1 cellular context compared by ENCODE assay signal in genomic region chr7:7751243-7752092, GRCh38.
A peak's percentile ranks its signal among the peaks of the same experiment; 100 is the strongest.
TF ChIP-seq lines count a peak whose summit lies in the region.

No MANE protein-coding gene starts in this region.

TF ChIP-seq in HepG2, 621 proteins besides CTCF, POLR2A, EP300 and RAD21 (continued from another document):
- TF ChIP-seq ZNF556 (CRISPR knock-in tag; IDR thresholded peaks at IDR 0.05; ENCODE audit: borderline replicate concordance) (no peak), PRMT3 (CRISPR knock-in tag; IDR thresholded peaks at IDR 0.05; ENCODE audit: borderline replicate concordance, low read depth) (no peak), ZNF350 (CRISPR knock-in tag; IDR thresholded peaks at IDR 0.05; ENCODE audit: borderline replicate concordance, low read depth) (no peak), SAP130 (CRISPR knock-in tag; IDR thresholded peaks at IDR 0.05; ENCODE audit: low read depth) (no peak), ZNF205 (CRISPR knock-in tag; IDR thresholded peaks at IDR 0.05) (no peak), FOXA3 (CRISPR knock-in tag; IDR thresholded peaks at IDR 0.05) (peak; percentile 28; the same call in 1 of the 2 replicates), HNF4A (CRISPR knock-in tag; IDR thresholded peaks at IDR 0.05) (peak; percentile 31; the same call in 1 of the 2 replicates), GLI4 (CRISPR knock-in tag; IDR thresholded peaks at IDR 0.05; ENCODE audit: borderline replicate concordance) (no peak)
- TF ChIP-seq, protein P1, sequence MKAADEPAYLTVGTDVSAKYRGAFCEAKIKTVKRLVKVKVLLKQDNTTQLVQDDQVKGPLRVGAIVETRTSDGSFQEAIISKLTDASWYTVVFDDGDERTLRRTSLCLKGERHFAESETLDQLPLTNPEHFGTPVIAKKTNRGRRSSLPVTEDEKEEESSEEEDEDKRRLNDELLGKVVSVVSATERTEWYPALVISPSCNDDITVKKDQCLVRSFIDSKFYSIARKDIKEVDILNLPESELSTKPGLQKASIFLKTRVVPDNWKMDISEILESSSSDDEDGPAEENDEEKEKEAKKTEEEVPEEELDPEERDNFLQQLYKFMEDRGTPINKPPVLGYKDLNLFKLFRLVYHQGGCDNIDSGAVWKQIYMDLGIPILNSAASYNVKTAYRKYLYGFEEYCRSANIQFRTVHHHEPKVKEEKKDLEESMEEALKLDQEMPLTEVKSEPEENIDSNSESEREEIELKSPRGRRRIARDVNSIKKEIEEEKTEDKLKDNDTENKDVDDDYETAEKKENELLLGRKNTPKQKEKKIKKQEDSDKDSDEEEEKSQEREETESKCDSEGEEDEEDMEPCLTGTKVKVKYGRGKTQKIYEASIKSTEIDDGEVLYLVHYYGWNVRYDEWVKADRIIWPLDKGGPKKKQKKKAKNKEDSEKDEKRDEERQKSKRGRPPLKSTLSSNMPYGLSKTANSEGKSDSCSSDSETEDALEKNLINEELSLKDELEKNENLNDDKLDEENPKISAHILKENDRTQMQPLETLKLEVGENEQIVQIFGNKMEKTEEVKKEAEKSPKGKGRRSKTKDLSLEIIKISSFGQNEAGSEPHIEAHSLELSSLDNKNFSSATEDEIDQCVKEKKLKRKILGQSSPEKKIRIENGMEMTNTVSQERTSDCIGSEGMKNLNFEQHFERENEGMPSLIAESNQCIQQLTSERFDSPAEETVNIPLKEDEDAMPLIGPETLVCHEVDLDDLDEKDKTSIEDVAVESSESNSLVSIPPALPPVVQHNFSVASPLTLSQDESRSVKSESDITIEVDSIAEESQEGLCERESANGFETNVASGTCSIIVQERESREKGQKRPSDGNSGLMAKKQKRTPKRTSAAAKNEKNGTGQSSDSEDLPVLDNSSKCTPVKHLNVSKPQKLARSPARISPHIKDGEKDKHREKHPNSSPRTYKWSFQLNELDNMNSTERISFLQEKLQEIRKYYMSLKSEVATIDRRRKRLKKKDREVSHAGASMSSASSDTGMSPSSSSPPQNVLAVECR (CRISPR knock-in tag; IDR thresholded peaks at IDR 0.05; ENCODE audit: borderline replicate concordance): no peak
- TF ChIP-seq, protein P2, sequence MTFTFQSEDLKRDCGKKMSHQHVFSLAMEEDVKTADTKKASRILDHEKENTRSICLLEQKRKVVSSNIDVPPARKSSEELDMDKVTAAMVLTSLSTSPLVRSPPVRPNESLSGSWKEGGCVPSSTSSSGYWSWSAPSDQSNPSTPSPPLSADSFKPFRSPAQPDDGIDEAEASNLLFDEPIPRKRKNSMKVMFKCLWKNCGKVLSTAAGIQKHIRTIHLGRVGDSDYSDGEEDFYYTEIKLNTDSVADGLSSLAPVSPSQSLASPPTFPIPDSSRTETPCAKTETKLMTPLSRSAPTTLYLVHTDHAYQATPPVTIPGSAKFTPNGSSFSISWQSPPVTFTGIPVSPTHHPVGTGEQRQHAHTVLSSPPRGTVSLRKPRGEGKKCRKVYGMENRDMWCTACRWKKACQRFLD (CRISPR knock-in tag; IDR thresholded peaks at IDR 0.05; ENCODE audit: borderline replicate concordance): no peak
